In genomic region chr22:36386351-36386899, GRCh38 we compare ENCODE assay signal across 10 cellular contexts. TPM values are rescaled to one million over a fixed set of nuclear protein-coding genes. Genes with fewer than 3 reads are reported as not detected.
DNase-seq lines count a peak whose midpoint lies in the region; ATAC-seq and FAIRE-seq lines count a peak whose summit lies in the region.
"Had no signal": no experiment of that assay in that cellular context is flagged by ENCODE, and none has a peak within 500 bp of the region (broad histone marks: within the 10 kb centered on the region; RNA-seq: fewer than 3 reads in every experiment).

No MANE protein-coding gene starts in this region.

- peak; percentile 81 for FAIRE-seq in RCC 7860 (lab: Jason Lieb, UNC)
- FAIRE-seq: frontal cortex, G401.6 had no signal

- H3K27ac Mint-ChIP-seq in stimulated activated effector memory CD8-positive, alpha-beta T cell treated with anti-CD3 and anti-CD28 coated beads, Interleukin-12 subunit alpha, Interleukin-12 subunit beta, amount 100 ng/mL, for 72 hours, result peak overlapping the region; percentile 97

- peaks cover 48% of the 10 kb centered on the region for H3K4me1 Mint-ChIP-seq in stimulated activated effector memory CD8-positive, alpha-beta T cell treated with anti-CD3 and anti-CD28 coated beads, Interleukin-12 subunit alpha, Interleukin-12 subunit beta, amount 100 ng/mL, for 72 hours

- H3K4me3 Mint-ChIP-seq in stimulated activated effector memory CD8-positive, alpha-beta T cell treated with anti-CD3 and anti-CD28 coated beads, Interleukin-12 subunit alpha, Interleukin-12 subunit beta, amount 100 ng/mL, for 72 hours, result peak overlapping the region; percentile 99

- ATAC-seq in HG03025 (IDR thresholded peaks at IDR 0.05; ENCODE audit: low FRiP score, unreplicated experiment) (peak; percentile 1), left lobe of liver (peak; percentile 1), HG02763 (IDR thresholded peaks at IDR 0.05; ENCODE audit: unreplicated experiment) (no peak)
- ATAC-seq in stimulated activated effector memory CD8-positive, alpha-beta T cell treated with anti-CD3 and anti-CD28 coated beads, Interleukin-12 subunit alpha, Interleukin-12 subunit beta, amount 100 ng/mL, for 72 hours, result peak; percentile 42

- H3K9me3 Mint-ChIP-seq in stimulated activated effector memory CD8-positive, alpha-beta T cell treated with anti-CD3 and anti-CD28 coated beads, Interleukin-12 subunit alpha, Interleukin-12 subunit beta, amount 100 ng/mL, for 72 hours, result no peaks in the 10 kb centered on the region

- peak overlapping the region; percentile 93 for H3K27ac ChIP-seq in caudate nucleus (ENCODE audit: low read depth, low read length)

- DNase-seq in NK-92 treated with Interleukin-12 subunit alpha and Interleukin-12 subunit beta, amount 100 ng/mL, for 24 hours (lab: John Stamatoyannopoulos, UW), result peak; percentile 51
- DNase-seq in NK-92 (lab: John Stamatoyannopoulos, UW; ENCODE audit: unreplicated experiment), result no peak
- peak; percentile 88 for DNase-seq in RCC 7860 (ENCODE audit: low spot score)
- peak in 8 of 61 donors; percentile 20 to 54 (median 35) for DNase-seq in caudate nucleus (lab: John Stamatoyannopoulos, UW)
- peak; percentile 65 for DNase-seq in left lobe of liver (ENCODE audit: low spot score)
- DNase-seq in stimulated activated effector memory CD8-positive, alpha-beta T cell treated with anti-CD3 and anti-CD28 coated beads, Interleukin-12 subunit alpha, Interleukin-12 subunit beta, amount 100 ng/mL, for 72 hours (ENCODE audit: low spot score in 2 of 2), result peak in 1 of 2 donors; percentile 87

- peaks cover 68% of the 10 kb centered on the region for H3K36me3 Mint-ChIP-seq in stimulated activated effector memory CD8-positive, alpha-beta T cell treated with anti-CD3 and anti-CD28 coated beads, Interleukin-12 subunit alpha, Interleukin-12 subunit beta, amount 100 ng/mL, for 72 hours

RNA-seq across cellular contexts. Expression of gene MYH9, which starts 1.3 kb away (rescaled TPM):
- 204 TPM for total RNA-seq in left lobe of liver
